In the genomic region with DNA sequence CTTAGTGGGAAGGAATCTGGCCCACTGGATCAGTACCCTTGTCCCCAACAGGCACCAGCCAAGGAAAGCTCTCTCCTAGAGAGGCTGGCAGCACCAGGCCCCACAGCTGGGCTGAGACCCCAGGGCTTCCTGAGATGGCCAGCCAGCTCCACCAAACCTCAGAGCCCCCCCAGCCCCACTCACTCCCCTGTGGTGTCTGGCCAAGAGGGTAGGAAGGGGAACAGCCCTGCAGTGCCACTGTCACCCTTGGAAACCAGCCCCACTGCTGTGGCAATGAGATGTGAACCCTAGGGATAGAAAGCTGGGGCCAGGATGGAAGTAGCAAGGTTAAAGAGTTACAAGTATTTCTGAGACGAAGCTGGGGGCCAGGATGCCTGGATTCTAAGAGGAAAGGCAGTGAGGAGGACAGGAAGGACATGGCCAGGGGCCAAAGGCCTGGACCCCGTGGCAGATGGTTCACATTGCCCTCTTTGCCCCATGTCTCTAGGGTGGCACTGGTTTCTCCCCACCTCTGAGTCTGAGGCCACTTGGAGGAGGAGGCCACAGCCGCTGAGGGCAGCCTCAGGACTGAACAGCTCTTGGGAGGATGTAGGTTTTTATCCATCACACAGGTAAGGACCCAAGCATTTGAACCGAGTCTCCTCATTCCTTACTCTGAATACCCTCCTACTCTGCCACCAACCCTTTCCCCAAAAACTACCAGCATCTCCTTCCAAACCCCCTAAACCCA, we compare ENCODE assay signal across 12 cellular contexts. TPM values are rescaled to one million over a fixed set of nuclear protein-coding genes. Genes with fewer than 3 reads are reported as not detected.
"Had no signal": no experiment of that assay in that cellular context is flagged by ENCODE, and none has a peak within 500 bp of the region (broad histone marks: within the 10 kb centered on the region; RNA-seq: fewer than 3 reads in every experiment).

No MANE protein-coding gene starts in this region.

- H3K27ac ChIP-seq: ascending aorta, heart left ventricle, upper lobe of left lung had no signal

- H3K4me3 Mint-ChIP-seq: activated naive CD4-positive, alpha-beta T cell treated with anti-CD3 and anti-CD28 coated beads for 36 hours; activated T-helper 17 cell treated with anti-CD3 and anti-CD28 coated beads, Interleukin-2, amount 50 U/mL, for 72 hours had no signal

- H3K9me3 ChIP-seq: ascending aorta, heart left ventricle, upper lobe of left lung had no signal

- H3K27me3 ChIP-seq: ascending aorta, upper lobe of left lung had no signal

- DNase-seq: activated CD4-positive, CD25-positive, alpha-beta regulatory T cell treated with anti-CD3 and anti-CD28 coated beads, Interleukin-2, amount 50 U/mL, for 72 hours; activated naive CD4-positive, alpha-beta T cell treated with anti-CD3 and anti-CD28 coated beads for 36 hours; activated T-cell treated with anti-CD3 and anti-CD28 coated beads for 4 hours; heart left ventricle; stimulated activated CD4-positive, alpha-beta T cell treated with anti-CD3 and anti-CD28 coated beads, Interleukin-2, amount 100 ng/mL, for 48 hours had no signal

- H3K36me3 ChIP-seq: ascending aorta, heart left ventricle, upper lobe of left lung had no signal

- H3K9me3 Mint-ChIP-seq: activated naive CD4-positive, alpha-beta T cell treated with anti-CD3 and anti-CD28 coated beads for 36 hours; activated T-helper 17 cell treated with anti-CD3 and anti-CD28 coated beads, Interleukin-2, amount 50 U/mL, for 72 hours had no signal

- H3K27ac Mint-ChIP-seq: activated naive CD4-positive, alpha-beta T cell treated with anti-CD3 and anti-CD28 coated beads for 36 hours; activated T-helper 17 cell treated with anti-CD3 and anti-CD28 coated beads, Interleukin-2, amount 50 U/mL, for 72 hours had no signal

- ATAC-seq: activated T-helper 17 cell treated with anti-CD3 and anti-CD28 coated beads, Interleukin-2, amount 50 U/mL, for 72 hours; heart left ventricle; stimulated activated naive CD8-positive, alpha-beta T cell treated with anti-CD3 and anti-CD28 coated beads, Interleukin-15, Interleukin-2, amounts not matched to agents 100 U/mL and 50 U/mL, for 24 hours had no signal

- H3K4me1 ChIP-seq: ascending aorta had no signal

- H3K4me3 ChIP-seq: ascending aorta, heart left ventricle, upper lobe of left lung had no signal

RNA-seq across cellular contexts. Expression of a gene that starts 28.8 kb away (rescaled TPM):
- total RNA-seq: bronchial epithelial cell, dermis microvascular lymphatic vessel endothelial cell, epithelial cell of proximal tubule had no signal

RNA-seq across cellular contexts. Expression of a gene that starts 49.8 kb away (rescaled TPM):
- total RNA-seq: bronchial epithelial cell, epithelial cell of proximal tubule had no signal
